Comparison of ENCODE assay signal across 10 cellular contexts in the genomic region with DNA sequence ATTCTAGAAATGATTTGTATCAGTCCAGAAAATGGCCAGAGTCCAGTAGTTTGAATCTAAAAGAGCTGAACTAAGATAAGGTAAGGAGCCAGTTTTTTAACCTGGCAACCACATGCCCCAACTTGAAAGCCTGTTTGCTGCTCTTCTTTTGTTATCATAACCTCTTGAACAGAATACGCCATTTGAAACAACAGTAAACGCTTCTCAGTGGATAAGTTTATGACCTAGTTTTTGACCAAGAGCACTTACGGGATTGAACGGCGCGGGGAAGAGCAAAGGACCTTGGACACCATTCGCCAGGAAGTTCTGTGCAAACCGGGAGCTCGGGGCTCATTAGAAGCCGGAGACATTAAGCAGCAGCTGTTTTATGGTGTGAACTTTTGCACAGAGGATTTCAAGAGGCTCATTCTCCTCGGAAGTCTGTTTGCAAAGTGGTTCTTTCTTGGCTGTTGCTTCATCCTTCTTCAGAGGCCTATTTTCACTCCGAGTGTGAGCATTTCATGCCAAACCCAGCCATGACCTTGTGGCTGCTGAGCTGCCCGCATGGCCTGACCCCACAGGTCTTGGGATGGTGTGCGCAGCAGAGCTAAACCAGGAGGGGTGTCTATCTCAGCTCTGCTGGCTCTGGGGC.
DNase-seq lines count a peak whose midpoint lies in the region; ATAC-seq and TF ChIP-seq lines count a peak whose summit lies in the region.
"Had no signal": no experiment of that assay in that cellular context is flagged by ENCODE, and none has a peak within 500 bp of the region (broad histone marks: within the 10 kb centered on the region; RNA-seq: fewer than 3 reads in every experiment).

No MANE protein-coding gene starts in this region.

- no peak for TF ChIP-seq CTCF in H9 (conservative IDR thresholded peaks at IDR 0.05)
- no peak for TF ChIP-seq CTCF in left ventricle myocardium inferior (IDR thresholded peaks at IDR 0.05; ENCODE audit: borderline replicate concordance)

- no peak overlapping the region for H3K4ac ChIP-seq in H9 (ENCODE audit: low read depth, low read length)

- no peak overlapping the region for H3K18ac ChIP-seq in H9 (ENCODE audit: insufficient read length, low read depth, low read length)

- H2AFZ ChIP-seq in H9 (ENCODE audit: low read length) = no peak overlapping the region

- no peaks in the 10 kb centered on the region for H3K27me3 Mint-ChIP-seq in H9 (ENCODE audit: low read depth)
- no peaks in the 10 kb centered on the region for H3K27me3 Mint-ChIP-seq in effector memory CD8-positive, alpha-beta T cell

- no peak overlapping the region for H3K14ac ChIP-seq in H9 (ENCODE audit: insufficient read depth, low read length)

- H3K4me1 ChIP-seq in H9 (ENCODE audit: insufficient read depth, low read length) (no peaks in the 10 kb centered on the region; the same call in 1 of the 2 replicates), left ventricle myocardium inferior (peaks cover 23% of the 10 kb centered on the region), skeletal muscle satellite cell (ENCODE audit: control insufficient read depth, insufficient read depth, low read length) (peaks cover 23% of the 10 kb centered on the region)

- DNase-seq in H9 (no peak), SHP77 (lab: John Stamatoyannopoulos, UW) (peak; percentile 33 to 35), left ventricle myocardium inferior (no peak), mucosa of gallbladder (ENCODE audit: low spot score) (no peak)
- no peak for DNase-seq in effector memory CD8-positive, alpha-beta T cell
- DNase-seq: activated CD8-positive, alpha-beta memory T cell treated with anti-CD3 and anti-CD28 coated beads, Interleukin-2, amount 50 U/mL, for 4 hours; stimulated activated naive CD4-positive, alpha-beta T cell had no signal

- no peak overlapping the region for H3K23ac ChIP-seq in H9 (ENCODE audit: insufficient read length, low read depth, low read length)

- no peak overlapping the region for H4K5ac ChIP-seq in H9 (ENCODE audit: insufficient read length, low read depth, low read length)

- WGBS in H9 (ENCODE audit: extremely low coverage, insufficient read length, low lambda C conversion rate) = no CpG with 5 or more reads among the region's 14 CpGs

- no peak overlapping the region for H4K91ac ChIP-seq in H9 (ENCODE audit: insufficient read length, low read depth, low read length)

- H2BK12ac ChIP-seq in H9 (ENCODE audit: insufficient read length, low read depth, low read length) = no peak overlapping the region

- H3K9me3 ChIP-seq in H9 (ENCODE audit: control insufficient read depth, low read depth, low read length) (no peaks in the 10 kb centered on the region), left ventricle myocardium inferior (replicated peaks) (no peaks in the 10 kb centered on the region), skeletal muscle satellite cell (replicated peaks; ENCODE audit: low read length) (no peaks in the 10 kb centered on the region)

- intact Hi-C loops in left ventricle myocardium inferior (cut with micrococcal nuclease) = no loop called here

- H3K79me1 ChIP-seq in H9 (ENCODE audit: insufficient read depth, low read depth, low read length, poor library complexity, severe bottlenecking) = peaks cover 9% of the 10 kb centered on the region

- H3K9me3 Mint-ChIP-seq in H9 = no peaks in the 10 kb centered on the region
- peaks cover 0 to 1% of the 10 kb centered on the region in 2 donors for H3K9me3 Mint-ChIP-seq in effector memory CD8-positive, alpha-beta T cell

- peak overlapping the region; percentile 63 to 88 (median 79); a peak in 4 of 7 replicates for H3K27ac Mint-ChIP-seq in H9
- no peak overlapping the region for H3K27ac Mint-ChIP-seq in effector memory CD8-positive, alpha-beta T cell

- no peak overlapping the region for H3K4me2 ChIP-seq in H9 (ENCODE audit: insufficient read depth, insufficient read length, low read length)
- H3K4me2 ChIP-seq in skeletal muscle satellite cell (ENCODE audit: low read length) = peak overlapping the region; percentile 65

- H3K79me2 ChIP-seq in H9 (ENCODE audit: insufficient read depth, low read length) = peaks cover 2% of the 10 kb centered on the region; the same call in 1 of the 2 replicates

- H3K4me3 ChIP-seq in left ventricle myocardium inferior (peak overlapping the region; percentile 20), skeletal muscle satellite cell (ENCODE audit: low read length) (peak overlapping the region; percentile 19)

- H3K4me3 Mint-ChIP-seq in H9 = no peak overlapping the region
- H3K4me3 Mint-ChIP-seq in effector memory CD8-positive, alpha-beta T cell = no peak overlapping the region

- H2BK5ac ChIP-seq in H9 (ENCODE audit: insufficient read length, low read length) = no peak overlapping the region

- H3K27ac ChIP-seq in H9 (ENCODE audit: insufficient read length, low read depth, low read length) (no peak overlapping the region), left ventricle myocardium inferior (replicated peaks) (peak overlapping the region; percentile 74)

- H3K9ac ChIP-seq in H9 (ENCODE audit: extremely low read depth, insufficient read length, low read length) (no peak overlapping the region), skeletal muscle satellite cell (ENCODE audit: low read depth, low read length) (peak overlapping the region; percentile 22)

- peaks cover 2% of the 10 kb centered on the region for H4K20me1 ChIP-seq in H9 (ENCODE audit: control insufficient read depth, insufficient read depth, insufficient read length)

- H3K36me3 ChIP-seq in left ventricle myocardium inferior (no peaks in the 10 kb centered on the region), skeletal muscle satellite cell (ENCODE audit: insufficient read depth, low read length) (no peaks in the 10 kb centered on the region)

- H3K27me3 ChIP-seq in H9 (ENCODE audit: insufficient read depth, low read length) (no peaks in the 10 kb centered on the region), left ventricle myocardium inferior (ENCODE audit: low read depth) (no peaks in the 10 kb centered on the region), skeletal muscle satellite cell (ENCODE audit: control insufficient read depth, insufficient read depth, low read length) (no peaks in the 10 kb centered on the region)

- H3K56ac ChIP-seq in H9 (ENCODE audit: insufficient read length, low read depth, low read length) = no peak overlapping the region

- no peak for ATAC-seq in effector memory CD8-positive, alpha-beta T cell (replicated peaks)
- ATAC-seq in HG02623 (IDR thresholded peaks at IDR 0.05; ENCODE audit: unreplicated experiment) (no peak), HG02938 (IDR thresholded peaks at IDR 0.05; ENCODE audit: unreplicated experiment) (no peak)

- H2BK15ac ChIP-seq in H9 (ENCODE audit: low read depth, low read length) = no peak overlapping the region

- no peak overlapping the region for H3T11ph ChIP-seq in H9 (ENCODE audit: low read length)

- no peak overlapping the region for H2AK5ac ChIP-seq in H9 (ENCODE audit: insufficient read length, low read length)

- no peak overlapping the region for H2BK20ac ChIP-seq in H9 (ENCODE audit: low read depth, low read length, poor library complexity, severe bottlenecking)

- no peaks in the 10 kb centered on the region for H3K23me2 ChIP-seq in H9 (ENCODE audit: insufficient read length, low read depth, low read length, poor library complexity, severe bottlenecking)

- no peak overlapping the region for H2BK120ac ChIP-seq in H9 (ENCODE audit: low read depth, low read length, poor library complexity, severe bottlenecking)

- H3K36me3 Mint-ChIP-seq in H9 (ENCODE audit: insufficient read depth in 1 of 3, low read depth in 3 of 3) = peaks cover 10 to 44% (median 19%) of the 10 kb centered on the region in 3 experiments
- no peaks in the 10 kb centered on the region for H3K36me3 Mint-ChIP-seq in effector memory CD8-positive, alpha-beta T cell (ENCODE audit: insufficient read depth)

- peaks cover 16 to 19% of the 10 kb centered on the region in 2 experiments for H3K4me1 Mint-ChIP-seq in H9
- H3K4me1 Mint-ChIP-seq in effector memory CD8-positive, alpha-beta T cell (ENCODE audit: low read depth in 2 of 2) = no peaks in the 10 kb centered on the region

- no peak overlapping the region for H4K8ac ChIP-seq in H9 (replicated peaks; ENCODE audit: insufficient read length, low read depth, low read length)

Comparison
In these comparisons a context has a peak if more than half of its experiments do, and no peak if none do; other contexts are left out.
1. DNase-seq: peak in SHP77 (2 of 2); none in H9 (single experiment), left ventricle myocardium inferior (single experiment), effector memory CD8-positive, alpha-beta T cell (0 of 3) and mucosa of gallbladder (single experiment).
2. H3K27ac Mint-ChIP-seq: peak in H9 (3 of 3); none in effector memory CD8-positive, alpha-beta T cell (0 of 2).